Comparison of ENCODE assay signal across 8 cellular contexts in genomic region chr6:37239950-37240713, GRCh38. TPM values are rescaled to one million over a fixed set of nuclear protein-coding genes. Genes with fewer than 3 reads are reported as not detected.
A peak's percentile ranks its signal among the peaks of the same experiment; 100 is the strongest.
DNase-seq lines count a peak whose midpoint lies in the region; ATAC-seq and TF ChIP-seq lines count a peak whose summit lies in the region.

No MANE protein-coding gene starts in this region.

- H3K27me3 Mint-ChIP-seq in endodermal cell (ENCODE audit: insufficient read depth): no peaks in the 10 kb centered on the region

- WGBS in upper lobe of left lung, 2 donors: 40 to 41% methylated on average over 4 of the region's 4 CpGs
- WGBS in endodermal cell (ENCODE audit: insufficient coverage in 1 of 2, insufficient read length in 1 of 2), 2 experiments: 96 to 100% methylated on average over 1 to 4 of the region's 4 CpGs

- H3K9me3 ChIP-seq in upper lobe of left lung (no peaks in the 10 kb centered on the region), endodermal cell (ENCODE audit: control insufficient read depth, low read length) (no peaks in the 10 kb centered on the region)

- H3K36me3 ChIP-seq in upper lobe of left lung (no peaks in the 10 kb centered on the region), endodermal cell (ENCODE audit: control insufficient read depth, insufficient read depth, low read length) (no peaks in the 10 kb centered on the region)

- H3K4me1 Mint-ChIP-seq in endodermal cell: no peaks in the 10 kb centered on the region

- H3K27ac Mint-ChIP-seq in endodermal cell: no peak overlapping the region

- H3K4me3 Mint-ChIP-seq in endodermal cell: no peak overlapping the region

- H3K27me3 ChIP-seq in upper lobe of left lung (no peaks in the 10 kb centered on the region), endodermal cell (ENCODE audit: control insufficient read depth, insufficient read depth, low read length, poor library complexity, severe bottlenecking) (no peaks in the 10 kb centered on the region)

- peak in 1 of 4 donors; percentile 63 for TF ChIP-seq EP300 in upper lobe of left lung (IDR thresholded peaks at IDR 0.05)

- H3K4me1 ChIP-seq in upper lobe of left lung: peaks cover 9 to 30% (median 27%) of the 10 kb centered on the region in 4 donors
- H3K4me1 ChIP-seq in endodermal cell (ENCODE audit: control insufficient read depth, insufficient read depth, low read length): no peaks in the 10 kb centered on the region

- H3K36me3 Mint-ChIP-seq in endodermal cell (ENCODE audit: low read depth): no peaks in the 10 kb centered on the region

- TF ChIP-seq POLR2A in upper lobe of left lung (IDR thresholded peaks at IDR 0.05): no peak

- TF ChIP-seq CTCF in upper lobe of left lung (IDR thresholded peaks at IDR 0.05) (no peak), endodermal cell (conservative IDR thresholded peaks at IDR 0.05) (no peak)

- ATAC-seq in HG03432 (IDR thresholded peaks at IDR 0.05; ENCODE audit: unreplicated experiment) (peak; percentile 57), upper lobe of left lung (ENCODE audit: low FRiP score in 2 of 2) (peak; percentile 59 to 77)

- peak overlapping the region; percentile 42 to 59 (median 48) for H3K27ac ChIP-seq in upper lobe of left lung
- no peak overlapping the region for H3K27ac ChIP-seq in endodermal cell (ENCODE audit: low read depth, low read length)

- DNase-seq in GM03348 (ENCODE audit: low spot score) (peak; percentile 77), RKO (ENCODE audit: low spot score) (peak; percentile 97), glomerular endothelial cell (ENCODE audit: extremely low read depth, low read depth, low spot score) (peak; percentile 99), pulmonary artery endothelial cell (ENCODE audit: low read depth, low spot score) (peak; percentile 95), upper lobe of left lung (peak in 1 of 2 donors; percentile 87), endodermal cell (no peak)
- DNase-seq in activated effector memory CD4-positive, alpha-beta T cell treated with Interleukin-2 at 50 U/mL for 16 hours: peak; percentile 46

- no peak overlapping the region for H3K9ac ChIP-seq in endodermal cell (ENCODE audit: extremely low read depth, low read length, poor library complexity, severe bottlenecking)

- H3K9me3 Mint-ChIP-seq in endodermal cell: peaks cover 2% of the 10 kb centered on the region

- no peak overlapping the region for H3K4me3 ChIP-seq in upper lobe of left lung
- H3K4me3 ChIP-seq in endodermal cell (ENCODE audit: low read length): no peak overlapping the region

RNA-seq across cellular contexts. Expression of gene TBC1D22B, which starts 17.4 kb away (rescaled TPM):
- total RNA-seq in glomerular endothelial cell (12.9 and 16.7 TPM in 2 replicates), pulmonary artery endothelial cell (6.9 and 12.4 TPM in 2 replicates), upper lobe of left lung (10 to 100 TPM in 5 of 6 donors, 1 to 10 TPM in 1; 10.0 to 17.8 (median 10.9) TPM), endodermal cell (10 to 100 TPM; 13.8 to 20.1 TPM)
- 13.9 TPM for polyA plus RNA-seq in endodermal cell (2013, experiment 1 of 2)
- 13.1 TPM for polyA plus RNA-seq in endodermal cell (2013, experiment 2 of 2)

RNA-seq across cellular contexts. Expression of gene TMEM217, which starts 17.8 kb away (rescaled TPM):
- total RNA-seq in glomerular endothelial cell: 13.8 and 15.7 TPM in 2 replicates
- 8.8 and 15.5 TPM in 2 replicates for total RNA-seq in pulmonary artery endothelial cell
- 1 to 10 TPM in 4 of 6 donors, under 1 TPM in 2; 0.67 to 3.4 (median 1.1) TPM for total RNA-seq in upper lobe of left lung
- 1 to 10 TPM in 1 of 2 donors, under 1 TPM in 1; 0.95 to 1.6 TPM for total RNA-seq in endodermal cell
- polyA plus RNA-seq in endodermal cell (2013, experiment 1 of 2): 0.43 TPM
- 0.41 TPM for polyA plus RNA-seq in endodermal cell (2013, experiment 2 of 2)
